In genomic region chr3:173396191-173397041, GRCh38 we compare ENCODE assay signal across 8 cellular contexts. TPM values are rescaled to one million over a fixed set of nuclear protein-coding genes. Genes with fewer than 3 reads are reported as not detected.
DNase-seq lines count a peak whose midpoint lies in the region; ATAC-seq and TF ChIP-seq lines count a peak whose summit lies in the region.

No MANE protein-coding gene starts in this region.

- no peak for TF ChIP-seq POLR2A in uterus (IDR thresholded peaks at IDR 0.05)

- H3K27me3 ChIP-seq in uterus: no peaks in the 10 kb centered on the region

- no peaks in the 10 kb centered on the region for H3K9me3 Mint-ChIP-seq in activated CD4-positive, alpha-beta T cell treated with anti-CD3 and anti-CD28 coated beads for 36 hours (ENCODE audit: low read depth)

- H3K36me3 ChIP-seq in uterus: no peaks in the 10 kb centered on the region

- CTCF ChIA-PET in activated CD4-positive, alpha-beta T cell treated with anti-CD3 and anti-CD28 coated beads for 36 hours (lab: Charles Lee): no interaction called here

- H3K27ac Mint-ChIP-seq in activated CD4-positive, alpha-beta T cell treated with anti-CD3 and anti-CD28 coated beads for 36 hours: no peak overlapping the region

- DNase-seq in activated CD4-positive, alpha-beta T cell treated with anti-CD3 and anti-CD28 coated beads for 36 hours: no peak
- DNase-seq in activated CD4-positive, alpha-beta T cell treated with anti-CD3 and anti-CD28 coated beads, Interleukin-2, amount 50 U/mL, for 48 hours: no peak
- DNase-seq in NCI-H345 treated with DMSO at 0.1 percent for 48 hours (lab: John Stamatoyannopoulos, UW; ENCODE audit: unreplicated experiment): peak; percentile 37
- peak; percentile 12 for DNase-seq in mucosa of gallbladder (ENCODE audit: low spot score)
- peak in 1 of 2 donors; percentile 20 for DNase-seq in uterus

- H3K9me3 ChIP-seq in uterus: no peaks in the 10 kb centered on the region

- no peaks in the 10 kb centered on the region for H3K36me3 Mint-ChIP-seq in activated CD4-positive, alpha-beta T cell treated with anti-CD3 and anti-CD28 coated beads for 36 hours (ENCODE audit: low read depth)

- ATAC-seq in activated CD4-positive, alpha-beta T cell treated with anti-CD3 and anti-CD28 coated beads for 36 hours: no peak
- ATAC-seq in HG02970 (IDR thresholded peaks at IDR 0.05; ENCODE audit: low FRiP score, unreplicated experiment) (no peak), GM21528 (IDR thresholded peaks at IDR 0.05; ENCODE audit: low FRiP score, unreplicated experiment) (no peak)

- peak overlapping the region; percentile 67 for H3K4me3 Mint-ChIP-seq in activated CD4-positive, alpha-beta T cell treated with anti-CD3 and anti-CD28 coated beads for 36 hours

- H3K4me1 Mint-ChIP-seq in activated CD4-positive, alpha-beta T cell treated with anti-CD3 and anti-CD28 coated beads for 36 hours: peaks cover 31% of the 10 kb centered on the region

- H3K4me1 ChIP-seq in uterus: no peaks in the 10 kb centered on the region

- H3K27ac ChIP-seq in cingulate gyrus (ENCODE audit: low read depth, low read length) (peak overlapping the region; percentile 88), uterus (peak overlapping the region; percentile 87 to 91)

- H3K27me3 Mint-ChIP-seq in activated CD4-positive, alpha-beta T cell treated with anti-CD3 and anti-CD28 coated beads for 36 hours: peaks cover 62% of the 10 kb centered on the region

- POLR2A ChIA-PET in activated CD4-positive, alpha-beta T cell treated with anti-CD3 and anti-CD28 coated beads for 36 hours (lab: Charles Lee): no interaction called here

- TF ChIP-seq CTCF in uterus (IDR thresholded peaks at IDR 0.05): no peak

- intact Hi-C loops in activated CD4-positive, alpha-beta T cell treated with anti-CD3 and anti-CD28 coated beads for 36 hours (cut with DNase I, micrococcal nuclease): loop anchor here (5.0 kb wide), 1 partner anchor 186 kb away; no protein-coding TSS in a partner anchor
- intact Hi-C loops in uterus (cut with DNase I; ENCODE audit: low total_unique reads): no loop called here

- H3K4me3 ChIP-seq in uterus: peak overlapping the region; percentile 71

RNA-seq across cellular contexts. Expression of gene NLGN1, which starts 1.1 kb away (rescaled TPM):
- not detected for total RNA-seq in activated CD4-positive, alpha-beta T cell treated with anti-CD3 and anti-CD28 coated beads for 36 hours
- total RNA-seq in mucosa of gallbladder: 8.8 TPM
- total RNA-seq in uterus: 10 to 100 TPM in 2 of 4 donors, 1 to 10 TPM in 2; 3.6 to 44.8 (median 9.8) TPM

Comparison
In these comparisons a context has a peak if more than half of its experiments do, and no peak if none do; other contexts are left out.
1. DNase-seq: peak in NCI-H345 treated with DMSO at 0.1 percent for 48 hours (single experiment) and mucosa of gallbladder (single experiment); none in activated CD4-positive, alpha-beta T cell treated with anti-CD3 and anti-CD28 coated beads for 36 hours (single experiment) and activated CD4-positive, alpha-beta T cell treated with anti-CD3 and anti-CD28 coated beads, Interleukin-2, amount 50 U/mL, for 48 hours (0 of 2).